Comparison of ENCODE assay signal across 22 cellular contexts in the genomic region with DNA sequence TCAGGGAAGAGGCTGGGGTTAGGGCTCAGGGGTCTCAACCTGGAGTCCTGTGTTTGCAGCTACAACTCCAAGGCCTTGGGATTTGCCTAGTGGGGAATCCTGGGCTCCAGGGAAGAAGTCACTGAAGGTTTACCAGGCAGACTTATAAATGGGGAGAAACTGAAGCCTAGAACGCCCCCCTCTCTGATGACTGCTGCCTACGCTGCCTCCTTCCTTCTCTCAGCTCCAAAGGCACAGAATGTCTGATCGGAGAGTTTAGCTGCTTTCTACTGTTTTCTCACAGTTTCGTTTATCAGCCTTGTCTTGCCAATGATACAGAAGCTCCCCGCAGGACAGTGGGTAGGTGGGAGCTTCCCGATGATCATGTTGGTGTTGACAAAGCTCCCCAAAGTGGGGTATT.
DNase-seq lines count a peak whose midpoint lies in the region; ATAC-seq and TF ChIP-seq lines count a peak whose summit lies in the region.
"Had no signal": no experiment of that assay in that cellular context is flagged by ENCODE, and none has a peak within 500 bp of the region (broad histone marks: within the 10 kb centered on the region; RNA-seq: fewer than 3 reads in every experiment).

No MANE protein-coding gene starts in this region.

- no peak overlapping the region for H3K27ac Mint-ChIP-seq in activated naive CD4-positive, alpha-beta T cell treated with anti-CD3 and anti-CD28 coated beads, Interleukin-2, amount 50 U/mL, for 72 hours
- H3K27ac Mint-ChIP-seq: activated CD4-positive, alpha-beta T cell treated with anti-CD3 and anti-CD28 coated beads, Interleukin-2, amount 10 ng/mL, durations not matched to agents 24 days and 14 days; activated CD8-positive, alpha-beta memory T cell treated with anti-CD3 and anti-CD28 coated beads, Interleukin-2, amount 10 ng/mL, durations not matched to agents 7 days and 5 days; activated naive CD4-positive, alpha-beta T cell treated with anti-CD3 and anti-CD28 coated beads, Interleukin-2, amount 50 U/mL, for 24 hours; B cell; naive B cell had no signal

- WGBS in psoas muscle, 3 donors: 84 to 91% (median 88%) methylated on average over 6 of the region's 6 CpGs

- DNase-seq in Right ventricle myocardium inferior (ENCODE audit: missing footprints): no peak
- no peak for DNase-seq in left ventricle myocardium superior
- no peak for DNase-seq in fibroblast of lung (ENCODE audit: low read depth in 2 of 2)
- no peak for DNase-seq in psoas muscle
- no peak for DNase-seq in vagina (ENCODE audit: extremely low spot score in 2 of 2)
- no peak for DNase-seq in activated naive CD4-positive, alpha-beta T cell treated with anti-CD3 and anti-CD28 coated beads, Interleukin-2, amount 50 U/mL, for 72 hours (ENCODE audit: low spot score in 2 of 2)
- DNase-seq in NCI-H345 treated with DMSO at 0.1 percent for 48 hours (lab: John Stamatoyannopoulos, UW; ENCODE audit: unreplicated experiment): no peak
- no peak for DNase-seq in ecto neural progenitor cell (ENCODE audit: low spot score)
- DNase-seq: 8988T; activated CD4-positive, alpha-beta T cell treated with anti-CD3 and anti-CD28 coated beads, Interleukin-2, amount 10 ng/mL, durations not matched to agents 24 days and 14 days; activated CD8-positive, alpha-beta memory T cell treated with anti-CD3 and anti-CD28 coated beads, Interleukin-2, amount 10 ng/mL, durations not matched to agents 7 days and 5 days; body of pancreas; Caco-2; cortex of kidney; DMS79 treated with DMSO at 0.1 percent for 48 hours; KG1; naive B cell; NCI-H524 treated with DMSO at 0.1 percent for 48 hours had no signal

- ATAC-seq in Right ventricle myocardium inferior: peak; percentile 11
- ATAC-seq in left ventricle myocardium superior: no peak
- no peak for ATAC-seq in psoas muscle
- ATAC-seq in activated naive CD4-positive, alpha-beta T cell treated with anti-CD3 and anti-CD28 coated beads, Interleukin-2, amount 50 U/mL, for 72 hours: no peak
- ATAC-seq: activated CD8-positive, alpha-beta memory T cell treated with anti-CD3 and anti-CD28 coated beads, Interleukin-2, amount 10 ng/mL, durations not matched to agents 7 days and 5 days; body of pancreas had no signal

- no peak overlapping the region for H3K9ac ChIP-seq in fibroblast of lung (ENCODE audit: insufficient read depth, low read length)
- H3K9ac ChIP-seq: parathyroid adenoma had no signal

- TF ChIP-seq POLR2A in vagina (IDR thresholded peaks at IDR 0.05): no peak

- no peaks in the 10 kb centered on the region for H3K27me3 ChIP-seq in fibroblast of lung (ENCODE audit: control insufficient read depth, insufficient read depth, low read length)
- no peaks in the 10 kb centered on the region for H3K27me3 ChIP-seq in psoas muscle (ENCODE audit: insufficient read depth in 3 of 3, low read length in 2 of 3)
- H3K27me3 ChIP-seq in vagina: no peaks in the 10 kb centered on the region
- H3K27me3 ChIP-seq: body of pancreas, suprapubic skin had no signal

- H3K27ac ChIP-seq in fibroblast of lung (ENCODE audit: insufficient read depth, low read length) (peak overlapping the region; percentile 63), psoas muscle (peak overlapping the region; percentile 16), vagina (peak overlapping the region; percentile 70)
- H3K27ac ChIP-seq: body of pancreas, suprapubic skin had no signal

- no peak overlapping the region for H3K4me3 ChIP-seq in fibroblast of lung (replicated peaks in 1 of 4; ENCODE audit: control extremely low read depth in 1 of 4, insufficient read depth in 1 of 4, low read depth in 3 of 4, low read length in 4 of 4)
- no peak overlapping the region for H3K4me3 ChIP-seq in psoas muscle
- no peak overlapping the region for H3K4me3 ChIP-seq in vagina
- H3K4me3 ChIP-seq: body of pancreas, suprapubic skin had no signal

- intact Hi-C loops in Right ventricle myocardium inferior (cut with DNase I) (loop anchor here (5.0 kb wide), 1 partner anchor 97 kb away; no protein-coding TSS in a partner anchor), left ventricle myocardium superior (cut with micrococcal nuclease) (no loop called here), psoas muscle (cut with DNase I) (no loop called here), vagina (cut with DNase I) (no loop called here)

- no peaks in the 10 kb centered on the region for H3K9me3 Mint-ChIP-seq in activated naive CD4-positive, alpha-beta T cell treated with anti-CD3 and anti-CD28 coated beads, Interleukin-2, amount 50 U/mL, for 72 hours
- H3K9me3 Mint-ChIP-seq: activated CD4-positive, alpha-beta T cell treated with anti-CD3 and anti-CD28 coated beads, Interleukin-2, amount 10 ng/mL, durations not matched to agents 24 days and 14 days; activated naive CD4-positive, alpha-beta T cell treated with anti-CD3 and anti-CD28 coated beads, Interleukin-2, amount 50 U/mL, for 24 hours; naive B cell had no signal

- H3K79me2 ChIP-seq in fibroblast of lung (ENCODE audit: control insufficient read depth, insufficient read depth, low read length): no peaks in the 10 kb centered on the region
- H3K79me2 ChIP-seq: parathyroid adenoma had no signal

- H3K36me3 Mint-ChIP-seq in activated naive CD4-positive, alpha-beta T cell treated with anti-CD3 and anti-CD28 coated beads, Interleukin-2, amount 50 U/mL, for 72 hours: no peaks in the 10 kb centered on the region
- H3K36me3 Mint-ChIP-seq: activated CD8-positive, alpha-beta memory T cell treated with anti-CD3 and anti-CD28 coated beads, Interleukin-2, amount 10 ng/mL, durations not matched to agents 7 days and 5 days; activated naive CD4-positive, alpha-beta T cell treated with anti-CD3 and anti-CD28 coated beads, Interleukin-2, amount 50 U/mL, for 24 hours; naive B cell had no signal

- no peak overlapping the region for H2AFZ ChIP-seq in fibroblast of lung (ENCODE audit: low read length)
- H2AFZ ChIP-seq: parathyroid adenoma had no signal

- H3K9me3 ChIP-seq in fibroblast of lung (ENCODE audit: control insufficient read depth, insufficient read depth, low read depth, low read length) (no peaks in the 10 kb centered on the region), psoas muscle (no peaks in the 10 kb centered on the region), vagina (no peaks in the 10 kb centered on the region)
- H3K9me3 ChIP-seq: body of pancreas, Caco-2, suprapubic skin had no signal

- peak overlapping the region; percentile 66 for H3K4me2 ChIP-seq in fibroblast of lung (ENCODE audit: extremely low read depth, insufficient read depth, low read length)

- TF ChIP-seq CTCF in fibroblast of lung (conservative IDR thresholded peaks at IDR 0.05 in 1 of 2, IDR thresholded peaks at IDR 0.05 in 1 of 2; ENCODE audit: low read depth in 1 of 2, low read length in 2 of 2) (no peak), psoas muscle (IDR thresholded peaks at IDR 0.05) (no peak), vagina (IDR thresholded peaks at IDR 0.05) (no peak)

- no peaks in the 10 kb centered on the region for H4K20me1 ChIP-seq in fibroblast of lung (ENCODE audit: control insufficient read depth, extremely low read depth, insufficient read depth, low read length)

- H3K36me3 ChIP-seq in fibroblast of lung (ENCODE audit: control insufficient read depth, insufficient read depth, low read length) (no peaks in the 10 kb centered on the region), psoas muscle (ENCODE audit: insufficient read depth in 1 of 2, low read depth in 1 of 2) (no peaks in the 10 kb centered on the region), vagina (no peaks in the 10 kb centered on the region)
- H3K36me3 ChIP-seq: suprapubic skin had no signal

- H3K4me1 ChIP-seq in fibroblast of lung (ENCODE audit: control insufficient read depth, extremely low read depth, insufficient read depth, low read length): peaks cover 19% of the 10 kb centered on the region
- peaks cover 2% of the 10 kb centered on the region for H3K4me1 ChIP-seq in psoas muscle
- H3K4me1 ChIP-seq in vagina: peaks cover 20% of the 10 kb centered on the region
- H3K4me1 ChIP-seq: body of pancreas, Caco-2, parathyroid adenoma had no signal

Comparison
In these comparisons a context has a peak if more than half of its experiments do, and no peak if none do; other contexts are left out.
1. H3K27ac ChIP-seq: peak in every context shown above with its lines; median percentile 70 in vagina; 63 in fibroblast of lung; 16 in psoas muscle.